ENCODE assay signal across 8 cellular contexts in the genomic region with DNA sequence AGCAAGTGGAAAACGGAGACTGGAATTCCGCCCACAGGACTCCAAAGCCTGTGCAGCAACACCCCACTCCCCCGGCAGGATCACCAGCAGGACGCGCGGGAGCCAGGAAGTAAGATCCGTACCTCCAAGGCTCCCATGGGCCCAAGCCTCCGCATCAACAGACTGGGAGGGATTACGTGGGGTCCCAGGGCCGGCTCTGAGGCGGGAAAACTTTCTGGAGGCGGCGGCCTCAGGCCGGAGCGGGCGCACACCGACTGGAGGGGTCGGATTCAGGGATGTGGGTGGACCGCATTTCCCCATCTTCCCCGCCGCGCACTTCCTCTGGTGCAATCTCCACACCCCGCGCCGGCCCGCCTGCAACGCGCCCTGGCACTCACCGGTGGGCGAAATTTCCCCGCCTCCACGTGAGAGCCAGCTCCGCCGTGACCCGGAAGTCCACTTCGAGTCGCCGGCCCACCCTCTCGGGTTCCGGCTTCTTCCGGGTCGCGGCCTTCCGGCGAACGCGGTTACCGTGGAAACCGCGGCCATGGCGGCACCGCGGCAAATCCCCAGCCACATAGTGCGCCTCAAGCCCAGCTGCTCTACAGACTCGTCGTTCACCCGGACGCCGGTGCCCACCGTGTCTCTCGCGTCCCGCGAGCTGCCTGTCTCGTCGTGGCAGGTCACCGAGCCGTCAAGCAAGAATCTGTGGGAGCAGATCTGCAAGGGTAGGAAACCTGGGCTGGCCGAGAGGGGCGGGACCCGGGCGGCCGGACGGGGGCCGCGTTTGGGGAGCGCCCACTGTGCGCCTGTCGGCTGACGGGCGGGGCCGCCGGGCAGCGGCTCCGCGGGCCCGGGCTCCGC. TPM values are rescaled to one million over a fixed set of nuclear protein-coding genes. Genes with fewer than 3 reads are reported as not detected.
A peak's percentile ranks its signal among the peaks of the same experiment; 100 is the strongest.
DNase-seq lines count a peak whose midpoint lies in the region; TF ChIP-seq lines count a peak whose summit lies in the region.

A gene with protein sequence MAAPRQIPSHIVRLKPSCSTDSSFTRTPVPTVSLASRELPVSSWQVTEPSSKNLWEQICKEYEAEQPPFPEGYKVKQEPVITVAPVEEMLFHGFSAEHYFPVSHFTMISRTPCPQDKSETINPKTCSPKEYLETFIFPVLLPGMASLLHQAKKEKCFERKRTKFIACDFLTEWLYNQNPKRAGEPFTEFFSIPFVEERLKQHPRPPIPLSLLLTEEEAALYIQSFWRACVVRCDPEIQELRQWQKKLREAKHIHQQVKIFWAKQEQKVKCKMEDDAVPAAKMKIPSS (plus strand): TSS at position 491 of the 843 bp plus-strand sequence. CDS start 36 bp downstream, at position 527.
A gene with protein sequence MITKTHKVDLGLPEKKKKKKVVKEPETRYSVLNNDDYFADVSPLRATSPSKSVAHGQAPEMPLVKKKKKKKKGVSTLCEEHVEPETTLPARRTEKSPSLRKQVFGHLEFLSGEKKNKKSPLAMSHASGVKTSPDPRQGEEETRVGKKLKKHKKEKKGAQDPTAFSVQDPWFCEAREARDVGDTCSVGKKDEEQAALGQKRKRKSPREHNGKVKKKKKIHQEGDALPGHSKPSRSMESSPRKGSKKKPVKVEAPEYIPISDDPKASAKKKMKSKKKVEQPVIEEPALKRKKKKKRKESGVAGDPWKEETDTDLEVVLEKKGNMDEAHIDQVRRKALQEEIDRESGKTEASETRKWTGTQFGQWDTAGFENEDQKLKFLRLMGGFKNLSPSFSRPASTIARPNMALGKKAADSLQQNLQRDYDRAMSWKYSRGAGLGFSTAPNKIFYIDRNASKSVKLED (minus strand): TSS at position 447 of the 843 bp plus-strand sequence. CDS start 3,192 bp downstream, outside the sequence.

- no peak for TF ChIP-seq POLR2A in testis (IDR thresholded peaks at IDR 0.05)

- no peak for TF ChIP-seq EP300 in SK-N-SH (IDR thresholded peaks at IDR 0.05; ENCODE audit: borderline replicate concordance in 1 of 2, low read depth in 1 of 2, low read length in 1 of 2)

- peak within 1 kb of the TSS; percentile 92 for H3K27ac Mint-ChIP-seq in activated naive CD8-positive, alpha-beta T cell
- H3K27ac Mint-ChIP-seq in glutamatergic neuron (ENCODE audit: unreplicated experiment), result peak within 1 kb of the TSS; percentile 92

- H4K20me1 ChIP-seq in MM.1S (ENCODE audit: insufficient read depth, low read length), result no peaks in the 10 kb centered on the region
- peaks cover 15% of the 10 kb centered on the region; the same call in 1 of the 2 replicates for H4K20me1 ChIP-seq in SK-N-SH (ENCODE audit: insufficient read depth)
- peaks cover 9% of the 10 kb centered on the region for H4K20me1 ChIP-seq in osteoblast (ENCODE audit: insufficient read depth, low read length)

- H3K27ac ChIP-seq in MM.1S (ENCODE audit: low read length) (peak within 1 kb of the TSS; percentile 34; the same call in 1 of the 2 replicates), SK-N-SH (ENCODE audit: low read depth in 2 of 2, low read length in 1 of 2) (peak within 1 kb of the TSS; percentile 82 to 83), osteoblast (ENCODE audit: low read depth, low read length) (peak within 1 kb of the TSS; percentile 87), testis (peak within 1 kb of the TSS; percentile 78 to 82)

- H3K4me3 Mint-ChIP-seq in activated naive CD8-positive, alpha-beta T cell, result peak within 1 kb of the TSS; percentile 96
- peak within 1 kb of the TSS; percentile 92 for H3K4me3 Mint-ChIP-seq in glutamatergic neuron (ENCODE audit: unreplicated experiment)

- CTCF ChIA-PET in SK-N-SH (lab: Yijun Ruan, JAX), result interaction anchor here (0.7 to 1.4 kb wide), 7 partner anchors 22 to 168 kb away, joined by 3 to 4 read pairs (median 3); a partner anchor contains a TSS

- H3K36me3 Mint-ChIP-seq in activated naive CD8-positive, alpha-beta T cell, result peaks cover 11% of the 10 kb centered on the region
- no peaks in the 10 kb centered on the region for H3K36me3 Mint-ChIP-seq in glutamatergic neuron (ENCODE audit: unreplicated experiment)

- POLR2A ChIA-PET in SK-N-SH (lab: Yijun Ruan, JAX), result interaction anchor here (1.0 to 2.1 kb wide), 4 partner anchors 11 to 166 kb away, joined by 3 to 7 read pairs (median 6); a partner anchor contains a TSS

- H3K79me2 ChIP-seq in MM.1S (ENCODE audit: low read length), result peaks cover 41% of the 10 kb centered on the region
- peaks cover 68% of the 10 kb centered on the region for H3K79me2 ChIP-seq in SK-N-SH (ENCODE audit: insufficient read depth)
- H3K79me2 ChIP-seq in osteoblast (ENCODE audit: insufficient read depth, low read length), result peaks cover 49% of the 10 kb centered on the region

- intact Hi-C loops in testis (cut with DNase I; ENCODE audit: low total_unique reads), result no loop called here

- H3F3A ChIP-seq in MM.1S (ENCODE audit: insufficient read depth, low read length), result no peaks in the 10 kb centered on the region
- no peaks in the 10 kb centered on the region for H3F3A ChIP-seq in SK-N-SH (replicated peaks; ENCODE audit: insufficient read depth)

- WGBS in SK-N-SH (ENCODE audit: low lambda C conversion rate), result 1% methylated on average over 41 of the region's 88 CpGs
- WGBS in testis, 2 donors, result 0% methylated on average over 31 to 76 of the region's 88 CpGs

- peak; percentile 87 for DNase-seq in HCEC 1CT
- DNase-seq in MM.1S, result peak; percentile 95
- DNase-seq in SK-N-SH, result peak; percentile 96
- peak; percentile 90 for DNase-seq in glutamatergic neuron
- peak; percentile 99 for DNase-seq in osteoblast (ENCODE audit: insufficient read length, low spot score, missing footprints)
- peak; percentile 95 for DNase-seq in testis

- H3K9me3 ChIP-seq in MM.1S (replicated peaks; ENCODE audit: insufficient read depth, low read length) (no peaks in the 10 kb centered on the region), SK-N-SH (no peaks in the 10 kb centered on the region), osteoblast (ENCODE audit: low read depth, low read length) (no peaks in the 10 kb centered on the region), testis (no peaks in the 10 kb centered on the region)

- H3K4me3 ChIP-seq in GM08714 (ENCODE audit: low read length) (peak within 1 kb of the TSS; percentile 97), MM.1S (ENCODE audit: low read length) (peak within 1 kb of the TSS; percentile 83), SK-N-SH (ENCODE audit: low read depth in 2 of 2, low read length in 1 of 2) (peak within 1 kb of the TSS; percentile 83 to 100), osteoblast (ENCODE audit: insufficient read depth, low read length) (peak within 1 kb of the TSS; percentile 99), testis (peak within 1 kb of the TSS; percentile 91 to 97)

- H3K9ac ChIP-seq in MM.1S (ENCODE audit: low read length), result peak within 1 kb of the TSS; percentile 90
- peak within 1 kb of the TSS; percentile 91 for H3K9ac ChIP-seq in SK-N-SH

- peaks cover 22% of the 10 kb centered on the region for H3K4me1 Mint-ChIP-seq in activated naive CD8-positive, alpha-beta T cell (ENCODE audit: low read depth)
- peaks cover 8% of the 10 kb centered on the region for H3K4me1 Mint-ChIP-seq in glutamatergic neuron (ENCODE audit: low read depth, unreplicated experiment)

- H3K27me3 ChIP-seq in MM.1S (replicated peaks; ENCODE audit: insufficient read depth, low read length) (no peaks in the 10 kb centered on the region), SK-N-SH (ENCODE audit: insufficient read depth) (no peaks in the 10 kb centered on the region), osteoblast (ENCODE audit: insufficient read depth, low read length) (no peaks in the 10 kb centered on the region), testis (no peaks in the 10 kb centered on the region)

- H3K4me2 ChIP-seq in MM.1S (ENCODE audit: low read depth, low read length), result peak within 1 kb of the TSS; percentile 56
- peak within 1 kb of the TSS; percentile 85 for H3K4me2 ChIP-seq in SK-N-SH
- peak within 1 kb of the TSS; percentile 93 for H3K4me2 ChIP-seq in osteoblast (ENCODE audit: insufficient read depth, low read length)

- H3K9me3 Mint-ChIP-seq in activated naive CD8-positive, alpha-beta T cell (ENCODE audit: low read depth), result no peaks in the 10 kb centered on the region
- H3K9me3 Mint-ChIP-seq in glutamatergic neuron (ENCODE audit: unreplicated experiment), result no peaks in the 10 kb centered on the region

- H3K4me1 ChIP-seq in MM.1S (ENCODE audit: low read length), result no peaks in the 10 kb centered on the region
- H3K4me1 ChIP-seq in SK-N-SH (ENCODE audit: control insufficient read depth in 1 of 2, insufficient read depth in 2 of 2, low read depth in 1 of 2, low read length in 1 of 2), result peaks cover 0 to 12% of the 10 kb centered on the region in 2 experiments; a peak in 1 of 4 replicates
- H3K4me1 ChIP-seq in osteoblast (ENCODE audit: insufficient read depth, low read length), result peaks cover 11% of the 10 kb centered on the region
- H3K4me1 ChIP-seq in testis, result peaks cover 17% of the 10 kb centered on the region

- peak within 1 kb of the TSS; percentile 71 for H2AFZ ChIP-seq in MM.1S (ENCODE audit: low read length)
- peak within 1 kb of the TSS; percentile 97 for H2AFZ ChIP-seq in SK-N-SH (ENCODE audit: low read depth)
- peak within 1 kb of the TSS; percentile 98 for H2AFZ ChIP-seq in osteoblast (ENCODE audit: low read length)

- TF ChIP-seq RAD21 in SK-N-SH (IDR thresholded peaks at IDR 0.05; ENCODE audit: low read length), result no peak

- H3K36me3 ChIP-seq in MM.1S (replicated peaks; ENCODE audit: insufficient read depth, low read length), result peaks cover 6% of the 10 kb centered on the region; the same call in 1 of the 2 replicates
- H3K36me3 ChIP-seq in SK-N-SH (replicated peaks in 1 of 2; ENCODE audit: control insufficient read depth in 1 of 2, insufficient read depth in 2 of 2, low read length in 1 of 2), result peaks cover 9 to 20% of the 10 kb centered on the region in 2 experiments
- H3K36me3 ChIP-seq in osteoblast (ENCODE audit: insufficient read depth, low read length), result peaks cover 15% of the 10 kb centered on the region
- H3K36me3 ChIP-seq in testis (ENCODE audit: low read depth, missing control alignments), result no peaks in the 10 kb centered on the region

- TF ChIP-seq CTCF in MM.1S (IDR thresholded peaks at IDR 0.05; ENCODE audit: low read length) (no peak), SK-N-SH (IDR thresholded peaks at IDR 0.05) (no peak), glutamatergic neuron (IDR thresholded peaks at IDR 0.05; ENCODE audit: partially characterized antibody, unreplicated experiment) (no peak), osteoblast (IDR thresholded peaks at IDR 0.05; ENCODE audit: extremely low read depth, low read depth, low read length) (no peak), testis (IDR thresholded peaks at IDR 0.05) (peak in 2 of 3 experiments; percentile 8 to 25)

- H3K27me3 Mint-ChIP-seq in activated naive CD8-positive, alpha-beta T cell, result no peaks in the 10 kb centered on the region
- peaks cover 3% of the 10 kb centered on the region for H3K27me3 Mint-ChIP-seq in glutamatergic neuron (ENCODE audit: unreplicated experiment)

- H3K9me2 ChIP-seq in MM.1S (replicated peaks; ENCODE audit: insufficient read depth, low read length) (no peaks in the 10 kb centered on the region), SK-N-SH (no peaks in the 10 kb centered on the region)

RNA-seq across cellular contexts. Expression of the first gene that starts in this region (rescaled TPM):
- 7.3 and 8.6 TPM in 2 replicates for polyA plus RNA-seq in SK-N-SH (2012; rRNA removed)
- 8.9 and 9.1 TPM in 2 replicates for polyA plus RNA-seq in SK-N-SH (2012; cell fraction: cytosol; rRNA removed)
- 7.5 and 12.0 TPM in 2 replicates for polyA plus RNA-seq in SK-N-SH (2012; cell fraction: nucleus; rRNA removed)
- total RNA-seq in glutamatergic neuron (ENCODE audit: unreplicated experiment), result 5.1 TPM
- total RNA-seq in osteoblast, result 8.7 and 9.4 TPM in 2 replicates
- total RNA-seq in testis, result 10 to 100 TPM; 77.8 to 91.3 TPM
- polyA plus RNA-seq in testis (ENCODE audit: insufficient read depth, low read depth, low replicate concordance), result 102 TPM

RNA-seq across cellular contexts. Expression of the second gene that starts in this region (rescaled TPM):
- 10.6 and 13.2 TPM in 2 replicates for polyA plus RNA-seq in SK-N-SH (2012; rRNA removed)
- polyA plus RNA-seq in SK-N-SH (2012; cell fraction: cytosol; rRNA removed), result 17.3 and 21.6 TPM in 2 replicates
- polyA plus RNA-seq in SK-N-SH (2012; cell fraction: nucleus; rRNA removed), result 6.1 and 8.4 TPM in 2 replicates
- total RNA-seq in glutamatergic neuron (ENCODE audit: unreplicated experiment), result 25.6 TPM
- total RNA-seq in osteoblast, result 10.1 and 15.3 TPM in 2 replicates
- total RNA-seq in testis, result 10 to 100 TPM; 25.3 to 26.8 TPM
- polyA plus RNA-seq in testis (ENCODE audit: insufficient read depth, low read depth, low replicate concordance), result 22.4 TPM

Comparison
In these comparisons a context has a peak if more than half of its experiments do, and no peak if none do; other contexts are left out.
1. Peak in every context shown above with its lines: DNase-seq, H3K4me3 ChIP-seq and H3K27ac ChIP-seq.
2. H3K27ac ChIP-seq: peak in every context shown above with its lines; median percentile 87 in osteoblast; 82 in SK-N-SH; 80 in testis; 34 in MM.1S.
3. CTCF ChIP-seq: peak in testis (2 of 3); none in MM.1S (single experiment), SK-N-SH (single experiment), glutamatergic neuron (single experiment) and osteoblast (single experiment).